In genomic region chr12:62520361-62520760, GRCh38 we compare ENCODE assay signal across 16 cellular contexts. TPM values are rescaled to one million over a fixed set of nuclear protein-coding genes. Genes with fewer than 3 reads are reported as not detected.
DNase-seq lines count a peak whose midpoint lies in the region; TF ChIP-seq lines count a peak whose summit lies in the region.
"Had no signal": no experiment of that assay in that cellular context is flagged by ENCODE, and none has a peak within 500 bp of the region (broad histone marks: within the 10 kb centered on the region; RNA-seq: fewer than 3 reads in every experiment).

No MANE protein-coding gene starts in this region.

- POLR2A ChIA-PET in GM10248 (lab: Yijun Ruan, JAX): no interaction called here

- TF ChIP-seq CTCF in GM10248 (IDR thresholded peaks at IDR 0.05; ENCODE audit: control extremely low read depth, extremely low read depth, low read depth, missing control alignments): no peak

- DNase-seq in NCI-H748 (lab: John Stamatoyannopoulos, UW; ENCODE audit: unreplicated experiment): peak; percentile 24
- DNase-seq in NCI-H748 treated with DMSO at 0.1 percent for 48 hours (lab: John Stamatoyannopoulos, UW): no peak
- peak; percentile 35 for DNase-seq in NCI-H2029 treated with DMSO at 0.1 percent for 48 hours (lab: John Stamatoyannopoulos, UW)
- DNase-seq in globus pallidus (ENCODE audit: low spot score): peak; percentile 28
- no peak for DNase-seq in GM10248 (ENCODE audit: extremely low spot score)
- DNase-seq in KBM-7: no peak
- no peak for DNase-seq in HT-29 (ENCODE audit: low spot score)
- DNase-seq: CD4-positive, alpha-beta T cell; DMS153; EL; NCI-H1694; NCI-H526 treated with DMSO at 0.1 percent for 48 hours; PC-3; RPMI8226; SIG-M5; T-helper 1 cell had no signal

- in situ Hi-C loops in KBM-7 (cut with MboI; ENCODE audit: low pct_unique_long_range_greater_than_20kb, low sequenced_read_pairs): no loop called here

- CTCF ChIA-PET in GM10248 (lab: Yijun Ruan, JAX): interaction anchor here (1.7 to 1.9 kb wide), 2 partner anchors 13 to 15 kb away, joined by 3 to 5 read pairs; no protein-coding TSS in a partner anchor

RNA-seq across cellular contexts. Expression of gene MON2, which starts 53.7 kb away (rescaled TPM):
- total RNA-seq in HT-29 (2014; rRNA removed; shearing (Covaris generic)): 6.6 and 8.5 TPM in 2 replicates

Comparison
In these comparisons a context has a peak if more than half of its experiments do, and no peak if none do; other contexts are left out.
1. DNase-seq: peak in NCI-H748 (single experiment), NCI-H2029 treated with DMSO at 0.1 percent for 48 hours (single experiment) and globus pallidus (single experiment); none in NCI-H748 treated with DMSO at 0.1 percent for 48 hours (single experiment), GM10248 (single experiment), KBM-7 (single experiment) and HT-29 (single experiment).